Comparison of ENCODE assay signal across 22 cellular contexts in the genomic region with DNA sequence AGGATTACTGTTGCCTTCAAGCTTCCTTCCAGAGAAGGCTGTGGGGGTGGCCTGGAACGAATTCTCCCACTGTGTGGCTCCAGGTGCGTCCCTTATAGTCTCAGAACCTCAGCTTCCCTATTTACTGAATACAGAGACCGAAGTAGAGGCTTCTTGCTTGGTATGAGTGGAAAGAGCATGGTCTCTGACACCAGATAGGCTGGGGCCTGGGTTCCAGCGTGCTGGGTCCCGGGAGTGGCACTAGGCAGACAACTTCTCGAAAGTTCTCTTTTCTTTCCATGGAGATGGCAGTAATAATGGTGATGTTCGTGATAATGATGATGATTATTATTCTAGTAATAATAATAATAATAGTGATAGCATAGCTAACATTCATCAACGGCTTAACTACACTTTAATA.
"Had no signal": no experiment of that assay in that cellular context is flagged by ENCODE, and none has a peak within 500 bp of the region (broad histone marks: within the 10 kb centered on the region; RNA-seq: fewer than 3 reads in every experiment).

No MANE protein-coding gene starts in this region.

- H3K36me3 ChIP-seq: neural progenitor cell, prostate gland, sigmoid colon, tibial artery had no signal

- H3K27ac ChIP-seq: dorsolateral prefrontal cortex, neural progenitor cell, prostate gland, sigmoid colon, testis, tibial artery had no signal

- H3K4me1 ChIP-seq: neural progenitor cell, prostate gland, sigmoid colon, testis, tibial artery had no signal

- DNase-seq: cortex of kidney; dorsolateral prefrontal cortex; effector CD4-positive, alpha-beta T cell; kidney glomerular epithelial cell; left colon; mesenchymal stem cell; midbrain; naive thymus-derived CD4-positive, alpha-beta T cell; right cardiac atrium; sigmoid colon; stimulated activated CD4-positive, alpha-beta T cell treated with anti-CD3 and anti-CD28 coated beads, Interleukin-2, amount 100 ng/mL, for 24 hours; stimulated activated CD4-positive, alpha-beta T cell treated with anti-CD3 and anti-CD28 coated beads, Interleukin-4, amount 100 ng/mL, for 24 hours; stimulated activated naive CD4-positive, alpha-beta T cell treated with Interleukin-2 at 50 U/mL for 16 hours; substantia nigra; testis; tibial artery had no signal

- ATAC-seq: left colon; naive thymus-derived CD4-positive, alpha-beta T cell; stimulated activated effector memory CD8-positive, alpha-beta T cell treated with anti-CD3 and anti-CD28 coated beads, Interleukin-12 subunit alpha, Interleukin-12 subunit beta, amount 100 ng/mL, for 72 hours had no signal

- H3K9ac ChIP-seq: neural progenitor cell had no signal

- H3K4me3 ChIP-seq: dorsolateral prefrontal cortex, lung, neural progenitor cell, prostate gland, sigmoid colon, testis, tibial artery had no signal

- H3K4me2 ChIP-seq: neural progenitor cell had no signal

- H3K9me3 ChIP-seq: prostate gland, testis had no signal

- H3K27me3 ChIP-seq: neural progenitor cell, sigmoid colon, testis had no signal

- FAIRE-seq: frontal cortex, islet of Langerhans had no signal

- H2AFZ ChIP-seq: neural progenitor cell had no signal
